ENCODE assay signal across 32 cellular contexts in the genomic region with DNA sequence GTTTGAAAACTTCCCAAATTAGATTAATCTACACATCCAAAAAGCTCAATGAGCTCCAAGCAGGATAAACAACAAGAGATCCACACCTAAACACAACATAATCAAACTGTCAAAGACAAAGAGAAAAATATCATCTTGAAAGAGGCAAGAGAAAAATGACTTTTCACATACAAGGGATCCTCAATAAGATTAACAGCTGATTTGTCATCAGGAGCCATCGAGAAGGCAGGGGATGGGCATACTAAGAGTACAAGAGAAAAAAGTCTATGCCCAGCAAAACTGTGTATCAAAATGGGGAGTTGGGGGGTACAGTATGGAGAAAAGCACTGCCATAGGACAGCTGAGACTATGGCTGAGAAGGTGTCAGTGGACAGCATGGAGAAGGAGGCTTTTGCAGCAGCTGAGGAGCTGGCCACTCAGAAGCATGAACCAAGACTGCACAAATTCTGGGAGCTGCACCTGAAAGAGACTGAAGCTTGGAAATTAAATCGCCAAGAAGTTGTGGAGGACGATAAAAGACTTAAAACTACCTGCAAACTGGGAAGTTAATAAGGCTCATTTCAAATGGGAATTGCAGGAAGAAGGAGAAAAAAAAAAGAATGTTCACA. TPM values are rescaled to one million over a fixed set of nuclear protein-coding genes. Genes with fewer than 3 reads are reported as not detected.
"Had no signal": no experiment of that assay in that cellular context is flagged by ENCODE, and none has a peak within 500 bp of the region (broad histone marks: within the 10 kb centered on the region; RNA-seq: fewer than 3 reads in every experiment).

No MANE protein-coding gene starts in this region.

- H3K9ac ChIP-seq: neural progenitor cell, parathyroid adenoma had no signal

- H3K27ac Mint-ChIP-seq: mesothelial cell of epicardium; natural killer cell; nephron progenitor cell; neural progenitor cell; progenitor cell of endocrine pancreas; stimulated activated effector memory CD8-positive, alpha-beta T cell treated with anti-CD3 and anti-CD28 coated beads, Interleukin-12 subunit alpha, Interleukin-12 subunit beta, amount 100 ng/mL, for 72 hours; stimulated activated naive CD8-positive, alpha-beta T cell treated with anti-CD3 and anti-CD28 coated beads, Interleukin-15, Interleukin-2, amounts not matched to agents 100 ng/mL and 50 ng/mL, for 24 hours had no signal

- H3K4me1 Mint-ChIP-seq: mesothelial cell of epicardium; naive B cell; natural killer cell; neural progenitor cell; stimulated activated effector memory CD8-positive, alpha-beta T cell treated with anti-CD3 and anti-CD28 coated beads, Interleukin-12 subunit alpha, Interleukin-12 subunit beta, amount 100 ng/mL, for 72 hours had no signal

- FAIRE-seq: keratinocyte, small intestine had no signal

- H3K27me3 ChIP-seq: neural progenitor cell, neutrophil, sigmoid colon, spleen, suprapubic skin, tibial artery, uterus had no signal

- H3K4me3 ChIP-seq: lung, neural progenitor cell, sigmoid colon, spleen, suprapubic skin, thoracic aorta, tibial artery, uterus had no signal

- H3K4me1 ChIP-seq: neural progenitor cell, parathyroid adenoma, sigmoid colon, spleen, suprapubic skin, tibial artery, uterus had no signal

- H3K9me3 ChIP-seq: neutrophil had no signal

- H3K27ac ChIP-seq: neural progenitor cell, neutrophil, parathyroid adenoma, sigmoid colon, spleen, suprapubic skin, thoracic aorta, tibial artery, uterus had no signal

- DNase-seq: hippocampal formation; kidney glomerular epithelial cell; left cardiac atrium; mesendoderm; naive B cell; natural killer cell; nephron progenitor cell; occipital lobe; right cardiac atrium; sigmoid colon; small intestine; spleen; stimulated activated CD4-positive, alpha-beta T cell treated with anti-CD3 and anti-CD28 coated beads, Interleukin-4, amount 100 ng/mL, for 24 hours; stimulated activated naive CD4-positive, alpha-beta T cell; tibial artery; trophoblast cell; uterus had no signal

- H3K36me3 ChIP-seq: neural progenitor cell, neutrophil, uterus had no signal

- ATAC-seq: left cardiac atrium; left lobe of liver; natural killer cell; right cardiac atrium; stimulated activated effector memory CD8-positive, alpha-beta T cell treated with anti-CD3 and anti-CD28 coated beads, Interleukin-12 subunit alpha, Interleukin-12 subunit beta, amount 100 ng/mL, for 72 hours had no signal

- H3K4me3 Mint-ChIP-seq: mesothelial cell of epicardium; natural killer cell; nephron progenitor cell; neural progenitor cell; stimulated activated effector memory CD8-positive, alpha-beta T cell treated with anti-CD3 and anti-CD28 coated beads, Interleukin-12 subunit alpha, Interleukin-12 subunit beta, amount 100 ng/mL, for 72 hours; stimulated activated naive CD8-positive, alpha-beta T cell treated with anti-CD3 and anti-CD28 coated beads, Interleukin-15, Interleukin-2, amounts not matched to agents 100 ng/mL and 50 ng/mL, for 24 hours had no signal

- H3K27me3 Mint-ChIP-seq: naive B cell; progenitor cell of endocrine pancreas; stimulated activated naive CD8-positive, alpha-beta T cell treated with anti-CD3 and anti-CD28 coated beads, Interleukin-15, Interleukin-2, amounts not matched to agents 100 ng/mL and 50 ng/mL, for 24 hours had no signal

RNA-seq across cellular contexts. Expression of a gene that starts 52.4 kb away (rescaled TPM):
- total RNA-seq: left lobe of liver, mononuclear cell, natural killer cell, osteocyte, pulmonary artery endothelial cell had no signal
